In genomic region chr11:67586568-67587250, GRCh38 we compare ENCODE assay signal across 16 cellular contexts. TPM values are rescaled to one million over a fixed set of nuclear protein-coding genes. Genes with fewer than 3 reads are reported as not detected.
DNase-seq lines count a peak whose midpoint lies in the region; ATAC-seq and TF ChIP-seq lines count a peak whose summit lies in the region.
"Had no signal": no experiment of that assay in that cellular context is flagged by ENCODE, and none has a peak within 500 bp of the region (broad histone marks: within the 10 kb centered on the region; RNA-seq: fewer than 3 reads in every experiment).

No MANE protein-coding gene starts in this region.

- no peak overlapping the region for H2BK120ac ChIP-seq in H9 (ENCODE audit: low read depth, low read length, poor library complexity, severe bottlenecking)

- ATAC-seq in activated CD8-positive, alpha-beta T cell treated with anti-CD3 and anti-CD28 coated beads, Interleukin-2, amount 10 ng/mL, durations not matched to agents 7 days and 5 days, result no peak
- no peak for ATAC-seq in HG02798 (IDR thresholded peaks at IDR 0.05; ENCODE audit: poor library complexity, unreplicated experiment)
- ATAC-seq: esophagus mucosa, left ventricle myocardium superior had no signal

- peaks cover 8% of the 10 kb centered on the region for H3K23me2 ChIP-seq in H9 (ENCODE audit: insufficient read length, low read depth, low read length, poor library complexity, severe bottlenecking)

- H3K9ac ChIP-seq in H9 (ENCODE audit: extremely low read depth, insufficient read length, low read length), result no peak overlapping the region

- TF ChIP-seq CTCF in H9 (conservative IDR thresholded peaks at IDR 0.05) (no peak), mesothelial cell of epicardium (IDR thresholded peaks at IDR 0.05; ENCODE audit: unreplicated experiment) (no peak)

- H4K20me1 ChIP-seq in H9 (ENCODE audit: control insufficient read depth, insufficient read depth, insufficient read length), result no peaks in the 10 kb centered on the region

- H2BK5ac ChIP-seq in H9 (ENCODE audit: insufficient read length, low read length), result no peak overlapping the region

- no peaks in the 10 kb centered on the region for H3K79me1 ChIP-seq in H9 (ENCODE audit: insufficient read depth, low read depth, low read length, poor library complexity, severe bottlenecking)

- H3K4ac ChIP-seq in H9 (ENCODE audit: low read depth, low read length), result no peak overlapping the region

- no peak overlapping the region for H3K56ac ChIP-seq in H9 (ENCODE audit: insufficient read length, low read depth, low read length)

- no peak overlapping the region for H4K8ac ChIP-seq in H9 (replicated peaks; ENCODE audit: insufficient read length, low read depth, low read length)

- DNase-seq in CD4-positive, alpha-beta memory T cell, result no peak
- DNase-seq in H9, result no peak
- DNase-seq in activated CD8-positive, alpha-beta T cell treated with anti-CD3 and anti-CD28 coated beads, Interleukin-2, amount 10 ng/mL, durations not matched to agents 7 days and 5 days, result no peak
- DNase-seq in mesothelial cell of epicardium (ENCODE audit: low spot score in 2 of 2, unreplicated experiment in 2 of 2), result no peak
- DNase-seq in NCI-H1930 (lab: John Stamatoyannopoulos, UW), result no peak
- no peak for DNase-seq in AG20443 (ENCODE audit: low spot score)
- DNase-seq in SW480 (ENCODE audit: low spot score), result no peak
- DNase-seq: hippocampal formation, left ventricle myocardium superior, NCI-H526, SHP77 had no signal

- peaks cover 10% of the 10 kb centered on the region for H3K4me1 ChIP-seq in CD4-positive, alpha-beta memory T cell (ENCODE audit: insufficient read depth, low read length)
- no peaks in the 10 kb centered on the region; the same call in 1 of the 2 replicates for H3K4me1 ChIP-seq in H9 (ENCODE audit: insufficient read depth, low read length)

- no peak overlapping the region for H3T11ph ChIP-seq in H9 (ENCODE audit: low read length)

- H3K36me3 Mint-ChIP-seq in CD4-positive, alpha-beta memory T cell, result peaks cover 0 to 2% of the 10 kb centered on the region in 2 donors
- H3K36me3 Mint-ChIP-seq in H9 (ENCODE audit: insufficient read depth in 1 of 3, low read depth in 3 of 3) (peaks cover 29 to 46% (median 42%) of the 10 kb centered on the region in 3 experiments), mesothelial cell of epicardium (peaks cover 35% of the 10 kb centered on the region)
- peaks cover 37% of the 10 kb centered on the region for H3K36me3 Mint-ChIP-seq in activated CD8-positive, alpha-beta T cell treated with anti-CD3 and anti-CD28 coated beads, Interleukin-2, amount 10 ng/mL, durations not matched to agents 7 days and 5 days (ENCODE audit: low read depth)

- no peak overlapping the region for H3K27ac ChIP-seq in CD4-positive, alpha-beta memory T cell (ENCODE audit: low read depth, low read length)
- no peak overlapping the region for H3K27ac ChIP-seq in H9 (ENCODE audit: insufficient read length, low read depth, low read length)

- no peak overlapping the region for H3K23ac ChIP-seq in H9 (ENCODE audit: insufficient read length, low read depth, low read length)

- no peak overlapping the region for H2BK12ac ChIP-seq in H9 (ENCODE audit: insufficient read length, low read depth, low read length)

- H3K4me3 Mint-ChIP-seq in CD4-positive, alpha-beta memory T cell, result no peak overlapping the region
- H3K4me3 Mint-ChIP-seq in H9, result peak overlapping the region; percentile 19 to 84; a peak in 2 of 5 replicates
- H3K4me3 Mint-ChIP-seq in activated CD8-positive, alpha-beta T cell treated with anti-CD3 and anti-CD28 coated beads, Interleukin-2, amount 10 ng/mL, durations not matched to agents 7 days and 5 days, result no peak overlapping the region
- peak overlapping the region; percentile 85 for H3K4me3 Mint-ChIP-seq in mesothelial cell of epicardium

- H4K91ac ChIP-seq in H9 (ENCODE audit: insufficient read length, low read depth, low read length), result no peak overlapping the region

- H3K9me3 Mint-ChIP-seq in CD4-positive, alpha-beta memory T cell, result no peaks in the 10 kb centered on the region
- H3K9me3 Mint-ChIP-seq in H9 (peaks cover 0 to 5% of the 10 kb centered on the region in 2 experiments; a peak in 2 of 5 replicates), mesothelial cell of epicardium (no peaks in the 10 kb centered on the region)
- no peaks in the 10 kb centered on the region for H3K9me3 Mint-ChIP-seq in activated CD8-positive, alpha-beta T cell treated with anti-CD3 and anti-CD28 coated beads, Interleukin-2, amount 10 ng/mL, durations not matched to agents 7 days and 5 days (ENCODE audit: insufficient read depth)

- intact Hi-C loops in CD4-positive, alpha-beta memory T cell (cut with micrococcal nuclease), result no loop called here

- no CpG with 5 or more reads among the region's 5 CpGs for WGBS in H9 (ENCODE audit: extremely low coverage, insufficient read length, low lambda C conversion rate)

- no peak overlapping the region for H2AK5ac ChIP-seq in H9 (ENCODE audit: insufficient read length, low read length)

- H3K9me3 ChIP-seq in CD4-positive, alpha-beta memory T cell (ENCODE audit: control insufficient read depth in 1 of 2, low read length in 2 of 2), result no peaks in the 10 kb centered on the region
- no peaks in the 10 kb centered on the region for H3K9me3 ChIP-seq in H9 (ENCODE audit: control insufficient read depth, low read depth, low read length)

- H3K18ac ChIP-seq in H9 (ENCODE audit: insufficient read length, low read depth, low read length), result no peak overlapping the region

- POLR2A ChIA-PET in CD4-positive, alpha-beta memory T cell (lab: Charles Lee; ENCODE audit: partially characterized antibody), result interaction anchor here (1.2 kb wide), 1 partner anchor 102 kb away, joined by 3 read pairs; no protein-coding TSS in a partner anchor
- POLR2A ChIA-PET in activated CD8-positive, alpha-beta T cell treated with anti-CD3 and anti-CD28 coated beads, Interleukin-2, amount 10 ng/mL, durations not matched to agents 7 days and 5 days (lab: Charles Lee), result no interaction called here

- H2BK15ac ChIP-seq in H9 (ENCODE audit: low read depth, low read length), result no peak overlapping the region

- H3K79me2 ChIP-seq in H9 (ENCODE audit: insufficient read depth, low read length), result peaks cover 5% of the 10 kb centered on the region; the same call in 1 of the 2 replicates

- peak overlapping the region; percentile 51 to 89 (median 74) for H3K27ac Mint-ChIP-seq in CD4-positive, alpha-beta memory T cell
- peak overlapping the region in 2 of 3 experiments; percentile 13 to 69; a peak in 4 of 7 replicates for H3K27ac Mint-ChIP-seq in H9
- H3K27ac Mint-ChIP-seq in activated CD8-positive, alpha-beta T cell treated with anti-CD3 and anti-CD28 coated beads, Interleukin-2, amount 10 ng/mL, durations not matched to agents 7 days and 5 days, result peak overlapping the region; percentile 22
- H3K27ac Mint-ChIP-seq in mesothelial cell of epicardium, result peak overlapping the region; percentile 79

- no peaks in the 10 kb centered on the region for H3K27me3 Mint-ChIP-seq in CD4-positive, alpha-beta memory T cell
- H3K27me3 Mint-ChIP-seq in H9 (ENCODE audit: low read depth), result no peaks in the 10 kb centered on the region; the same call in 1 of the 2 replicates
- peaks cover 3% of the 10 kb centered on the region for H3K27me3 Mint-ChIP-seq in activated CD8-positive, alpha-beta T cell treated with anti-CD3 and anti-CD28 coated beads, Interleukin-2, amount 10 ng/mL, durations not matched to agents 7 days and 5 days (ENCODE audit: low read depth)
- peaks cover under 1% of the 10 kb centered on the region for H3K27me3 Mint-ChIP-seq in mesothelial cell of epicardium (ENCODE audit: low read depth)

- H2AFZ ChIP-seq in H9 (ENCODE audit: low read length), result no peak overlapping the region

- H3K4me3 ChIP-seq in CD4-positive, alpha-beta memory T cell (ENCODE audit: low read length in 2 of 2), result no peak overlapping the region
- H3K4me3 ChIP-seq: skin epidermis had no signal

- no peaks in the 10 kb centered on the region for H3K27me3 ChIP-seq in CD4-positive, alpha-beta memory T cell (ENCODE audit: insufficient read depth, low read length)
- H3K27me3 ChIP-seq in H9 (ENCODE audit: insufficient read depth, low read length), result no peaks in the 10 kb centered on the region

- no peak overlapping the region for H3K14ac ChIP-seq in H9 (ENCODE audit: insufficient read depth, low read length)

- CTCF ChIA-PET in CD4-positive, alpha-beta memory T cell (lab: Charles Lee; ENCODE audit: partially characterized antibody), result no interaction called here
- CTCF ChIA-PET in activated CD8-positive, alpha-beta T cell treated with anti-CD3 and anti-CD28 coated beads, Interleukin-2, amount 10 ng/mL, durations not matched to agents 7 days and 5 days (lab: Charles Lee), result interaction anchor here (0.8 to 1.8 kb wide), 2 partner anchors 28 to 43 kb away, joined by 3 to 5 read pairs; partner anchors contain the start of gene NUDT8

- H4K5ac ChIP-seq in H9 (ENCODE audit: insufficient read length, low read depth, low read length), result no peak overlapping the region

- H2BK20ac ChIP-seq in H9 (ENCODE audit: low read depth, low read length, poor library complexity, severe bottlenecking), result no peak overlapping the region

- no peak overlapping the region for H3K4me2 ChIP-seq in H9 (ENCODE audit: insufficient read depth, insufficient read length, low read length)

- H3K36me3 ChIP-seq in CD4-positive, alpha-beta memory T cell (ENCODE audit: insufficient read depth, low read length), result no peaks in the 10 kb centered on the region

- H3K4me1 Mint-ChIP-seq in CD4-positive, alpha-beta memory T cell, result peaks cover 13 to 33% (median 22%) of the 10 kb centered on the region in 4 donors
- H3K4me1 Mint-ChIP-seq in H9, result peaks cover 30 to 40% of the 10 kb centered on the region in 2 experiments
- peaks cover 39% of the 10 kb centered on the region for H3K4me1 Mint-ChIP-seq in activated CD8-positive, alpha-beta T cell treated with anti-CD3 and anti-CD28 coated beads, Interleukin-2, amount 10 ng/mL, durations not matched to agents 7 days and 5 days (ENCODE audit: low read depth)
- H3K4me1 Mint-ChIP-seq in mesothelial cell of epicardium, result peaks cover 34% of the 10 kb centered on the region

RNA-seq across cellular contexts. Expression of gene GSTP1, which starts 3.1 kb away (rescaled TPM):
- 100 to 1,000 TPM; 134 to 143 TPM for total RNA-seq in CD4-positive, alpha-beta memory T cell
- polyA plus RNA-seq in CD4-positive, alpha-beta memory T cell, result 100 to 1,000 TPM; 236 to 245 TPM
- total RNA-seq in H9 (2021) (1,469 and 1,513 TPM in 2 replicates), mesothelial cell of epicardium (875 to 906 TPM (median 905 TPM) in 3 replicates)
- total RNA-seq in activated CD8-positive, alpha-beta T cell treated with anti-CD3 and anti-CD28 coated beads, Interleukin-2, amount 10 ng/mL, durations not matched to agents 7 days and 5 days, result 100 to 1,000 TPM; 330 to 337 TPM

RNA-seq across cellular contexts. Expression of gene NDUFV1, which starts 20.0 kb away (rescaled TPM):
- 100 to 1,000 TPM; 204 to 212 TPM for total RNA-seq in CD4-positive, alpha-beta memory T cell
- polyA plus RNA-seq in CD4-positive, alpha-beta memory T cell, result 100 to 1,000 TPM; 124 to 133 TPM
- 152 and 154 TPM in 2 replicates for total RNA-seq in H9 (2021)
- 100 to 1,000 TPM; 250 to 258 TPM for total RNA-seq in activated CD8-positive, alpha-beta T cell treated with anti-CD3 and anti-CD28 coated beads, Interleukin-2, amount 10 ng/mL, durations not matched to agents 7 days and 5 days
- total RNA-seq in mesothelial cell of epicardium, result 179 to 187 TPM (median 180 TPM) in 3 replicates

RNA-seq across cellular contexts. Expression of gene NUDT8, which starts 43.0 kb away (rescaled TPM):
- 1 to 10 TPM; 3.1 to 4.3 TPM for total RNA-seq in CD4-positive, alpha-beta memory T cell
- polyA plus RNA-seq in CD4-positive, alpha-beta memory T cell, result 1 to 10 TPM; 2.0 to 4.5 TPM
- total RNA-seq in H9 (2021) (6.5 and 6.8 TPM in 2 replicates), mesothelial cell of epicardium (5.0 to 6.2 TPM (median 5.6 TPM) in 3 replicates)
- total RNA-seq in activated CD8-positive, alpha-beta T cell treated with anti-CD3 and anti-CD28 coated beads, Interleukin-2, amount 10 ng/mL, durations not matched to agents 7 days and 5 days, result 10 to 100 TPM; 18.6 to 20.1 TPM

RNA-seq across cellular contexts. Expression of gene TBX10, which starts 52.9 kb away (rescaled TPM):
- not detected for total RNA-seq in CD4-positive, alpha-beta memory T cell
- not detected for polyA plus RNA-seq in CD4-positive, alpha-beta memory T cell
- not detected in 2 replicates for total RNA-seq in H9 (2021)
- total RNA-seq in activated CD8-positive, alpha-beta T cell treated with anti-CD3 and anti-CD28 coated beads, Interleukin-2, amount 10 ng/mL, durations not matched to agents 7 days and 5 days, result not detected
- not detected in 3 replicates for total RNA-seq in mesothelial cell of epicardium
- total RNA-seq: bronchial epithelial cell, esophagus mucosa, temporal lobe had no signal

Comparison
In these comparisons a context has a peak if more than half of its experiments do, and no peak if none do; other contexts are left out.
1. H3K27ac Mint-ChIP-seq: peak in every context shown above with its lines; median percentile 79 in mesothelial cell of epicardium; 74 in CD4-positive, alpha-beta memory T cell; 41 in H9; 22 in activated CD8-positive, alpha-beta T cell treated with anti-CD3 and anti-CD28 coated beads, Interleukin-2, amount 10 ng/mL, durations not matched to agents 7 days and 5 days.
2. H3K4me3 Mint-ChIP-seq: peak in H9 (2 of 2) and mesothelial cell of epicardium (single experiment); none in CD4-positive, alpha-beta memory T cell (0 of 8) and activated CD8-positive, alpha-beta T cell treated with anti-CD3 and anti-CD28 coated beads, Interleukin-2, amount 10 ng/mL, durations not matched to agents 7 days and 5 days (single experiment).